26 cellular contexts compared by ENCODE assay signal in the genomic region with DNA sequence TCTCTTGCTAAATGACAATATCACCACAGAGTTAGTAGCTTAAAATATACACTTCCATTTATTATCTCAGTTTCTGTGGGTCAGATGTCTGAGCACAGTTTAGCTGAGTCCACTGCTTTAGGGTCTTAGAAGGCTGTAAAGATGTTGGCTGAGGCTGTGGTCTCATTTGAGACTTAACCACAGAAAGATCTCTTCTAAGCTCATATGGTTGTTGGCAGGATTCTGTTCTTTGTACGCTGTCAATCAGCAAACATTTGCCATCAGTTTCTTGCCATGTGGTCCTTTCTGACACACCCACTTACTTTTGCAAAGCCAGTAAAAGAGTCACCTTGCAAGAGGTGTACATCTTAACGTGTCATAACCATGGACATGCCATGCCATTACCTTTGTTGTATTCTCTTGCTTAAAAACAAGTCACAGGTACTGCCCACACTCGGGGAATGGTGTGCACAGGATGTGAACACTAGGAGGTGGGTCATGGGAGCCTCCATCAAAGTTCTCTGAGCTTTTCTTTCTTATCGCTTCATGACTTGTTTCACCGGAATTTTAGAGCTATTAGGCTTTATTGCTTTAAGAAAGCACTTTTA. TPM values are rescaled to one million over a fixed set of nuclear protein-coding genes. Genes with fewer than 3 reads are reported as not detected.
DNase-seq lines count a peak whose midpoint lies in the region; ATAC-seq and TF ChIP-seq lines count a peak whose summit lies in the region.
"Had no signal": no experiment of that assay in that cellular context is flagged by ENCODE, and none has a peak within 500 bp of the region (broad histone marks: within the 10 kb centered on the region; RNA-seq: fewer than 3 reads in every experiment).

No MANE protein-coding gene starts in this region.

- H3K9me3 Mint-ChIP-seq in activated T-cell treated with anti-CD3 and anti-CD28 coated beads, Interleukin-2, amount 50 U/mL, for 24 hours, result peaks cover 5% of the 10 kb centered on the region
- no peaks in the 10 kb centered on the region for H3K9me3 Mint-ChIP-seq in effector memory CD8-positive, alpha-beta T cell

- no peak for DNase-seq in activated T-cell treated with anti-CD3 and anti-CD28 coated beads, Interleukin-2, amount 50 U/mL, for 24 hours
- DNase-seq in activated T-cell treated with anti-CD3 and anti-CD28 coated beads for 4 hours (no peak), smooth muscle cell (lab: John Stamatoyannopoulos, UW; ENCODE audit: unreplicated experiment) (no peak), upper lobe of right lung (no peak)
- DNase-seq in effector memory CD8-positive, alpha-beta T cell, result no peak
- DNase-seq: 8988T; activated CD4-positive, alpha-beta memory T cell treated with anti-CD3 and anti-CD28 coated beads, Interleukin-2, amount 10 ng/mL, durations not matched to agents 7 days and 5 days; activated naive CD4-positive, alpha-beta T cell treated with Interleukin-2 at 50 U/mL for 16 hours; anterior cingulate cortex; CD4-positive, alpha-beta memory T cell; effector CD8-positive, alpha-beta T cell; Kasumi-1; left cardiac atrium; MV-4-11; NCI-H446; NCI-H774; RPMI8226; stimulated activated CD4-positive, alpha-beta T cell treated with anti-CD3 and anti-CD28 coated beads, Interleukin-4, amount 100 ng/mL, for 4 hours; T-helper 1 cell; testis; uterus had no signal

- H3K9me3 ChIP-seq in SU-DHL-6 (ENCODE audit: insufficient read depth, low read length) (no peaks in the 10 kb centered on the region), smooth muscle cell (replicated peaks; ENCODE audit: low read depth) (no peaks in the 10 kb centered on the region), upper lobe of right lung (no peaks in the 10 kb centered on the region)
- H3K9me3 ChIP-seq: SJSA1, testis, uterus had no signal

- H3K4me1 ChIP-seq in smooth muscle cell (ENCODE audit: low read depth) (peaks cover 29% of the 10 kb centered on the region), upper lobe of right lung (peaks cover 59% of the 10 kb centered on the region)
- H3K4me1 ChIP-seq: SJSA1 had no signal

- H3K9me2 ChIP-seq in SU-DHL-6 (replicated peaks; ENCODE audit: insufficient read depth, low read length), result no peaks in the 10 kb centered on the region

- H3K36me3 Mint-ChIP-seq in activated T-cell treated with anti-CD3 and anti-CD28 coated beads, Interleukin-2, amount 50 U/mL, for 24 hours (ENCODE audit: low read depth), result peaks cover 37% of the 10 kb centered on the region
- peaks cover 19% of the 10 kb centered on the region for H3K36me3 Mint-ChIP-seq in effector memory CD8-positive, alpha-beta T cell (ENCODE audit: insufficient read depth)

- no peak for TF ChIP-seq CTCF in SU-DHL-6 (IDR thresholded peaks at IDR 0.05; ENCODE audit: insufficient read depth, low read length, poor library complexity, severe bottlenecking)
- TF ChIP-seq CTCF in smooth muscle cell (IDR thresholded peaks at IDR 0.05; ENCODE audit: borderline replicate concordance, insufficient read depth, poor library complexity, severe bottlenecking), result no peak
- TF ChIP-seq CTCF in upper lobe of right lung (IDR thresholded peaks at IDR 0.05), result no peak

- 77% methylated on average over 5 of the region's 5 CpGs for WGBS in smooth muscle cell (ENCODE audit: low lambda C conversion rate)

- H4K20me1 ChIP-seq in SU-DHL-6 (ENCODE audit: low read depth, low read length), result peaks cover 66% of the 10 kb centered on the region
- peaks cover 100% of the 10 kb centered on the region for H4K20me1 ChIP-seq in smooth muscle cell (ENCODE audit: low read depth)

- peak overlapping the region; percentile 2 for H3K4me2 ChIP-seq in SU-DHL-6 (ENCODE audit: low read depth, low read length, poor library complexity, severe bottlenecking)
- H3K4me2 ChIP-seq in smooth muscle cell, result no peak overlapping the region

- H3K4me3 ChIP-seq in SU-DHL-6 (ENCODE audit: insufficient read depth, low read length, poor library complexity, severe bottlenecking) (no peak overlapping the region), smooth muscle cell (no peak overlapping the region), upper lobe of right lung (no peak overlapping the region)
- H3K4me3 ChIP-seq: SJSA1, testis, uterus had no signal

- ATAC-seq in effector memory CD8-positive, alpha-beta T cell (replicated peaks), result peak; percentile 24
- ATAC-seq in HG03469 (IDR thresholded peaks at IDR 0.05; ENCODE audit: unreplicated experiment) (no peak), upper lobe of right lung (no peak), GM19452 (IDR thresholded peaks at IDR 0.05; ENCODE audit: unreplicated experiment) (no peak)
- ATAC-seq: left cardiac atrium, sciatic nerve had no signal

- H3K27ac ChIP-seq in SU-DHL-6 (ENCODE audit: low read depth, low read length) (no peak overlapping the region), smooth muscle cell (ENCODE audit: low read depth) (peak overlapping the region; percentile 10), upper lobe of right lung (no peak overlapping the region)
- H3K27ac ChIP-seq: SJSA1, testis, uterus had no signal

- H3K36me3 ChIP-seq in SU-DHL-6 (ENCODE audit: low read length), result no peaks in the 10 kb centered on the region
- H3K36me3 ChIP-seq in smooth muscle cell (ENCODE audit: low read depth), result no peaks in the 10 kb centered on the region
- H3K36me3 ChIP-seq in upper lobe of right lung, result no peaks in the 10 kb centered on the region
- H3K36me3 ChIP-seq: uterus had no signal

- H2AFZ ChIP-seq in SU-DHL-6 (ENCODE audit: low read depth, low read length, severe bottlenecking), result no peak overlapping the region
- no peak overlapping the region for H2AFZ ChIP-seq in smooth muscle cell (ENCODE audit: low read depth)

- H3F3A ChIP-seq in SU-DHL-6 (ENCODE audit: insufficient read depth) (0 out of 2 replicates have a peak, but pooled peaks cover under 1% of the 10 kb centered on the region), smooth muscle cell (ENCODE audit: low read depth) (no peaks in the 10 kb centered on the region)

- no peaks in the 10 kb centered on the region for H3K27me3 Mint-ChIP-seq in activated T-cell treated with anti-CD3 and anti-CD28 coated beads, Interleukin-2, amount 50 U/mL, for 24 hours
- H3K27me3 Mint-ChIP-seq in effector memory CD8-positive, alpha-beta T cell, result no peaks in the 10 kb centered on the region
- H3K27me3 Mint-ChIP-seq: activated CD4-positive, alpha-beta memory T cell treated with anti-CD3 and anti-CD28 coated beads, Interleukin-2, amount 10 ng/mL, durations not matched to agents 7 days and 5 days; CD4-positive, alpha-beta memory T cell had no signal

- peaks cover 88% of the 10 kb centered on the region for H3K4me1 Mint-ChIP-seq in activated T-cell treated with anti-CD3 and anti-CD28 coated beads, Interleukin-2, amount 50 U/mL, for 24 hours (ENCODE audit: low read depth)
- H3K4me1 Mint-ChIP-seq in effector memory CD8-positive, alpha-beta T cell (ENCODE audit: low read depth in 2 of 2), result peaks cover 70 to 76% of the 10 kb centered on the region in 2 donors

- peak overlapping the region; percentile 62 for H3K27ac Mint-ChIP-seq in activated T-cell treated with anti-CD3 and anti-CD28 coated beads, Interleukin-2, amount 50 U/mL, for 24 hours
- H3K27ac Mint-ChIP-seq in effector memory CD8-positive, alpha-beta T cell, result peak overlapping the region in 1 of 2 donors; percentile 50
- H3K27ac Mint-ChIP-seq: activated CD4-positive, alpha-beta memory T cell treated with anti-CD3 and anti-CD28 coated beads, Interleukin-2, amount 10 ng/mL, durations not matched to agents 7 days and 5 days had no signal

- intact Hi-C loops in upper lobe of right lung (cut with DNase I), result no loop called here

- H3K9ac ChIP-seq in SU-DHL-6 (ENCODE audit: low read length), result no peak overlapping the region
- no peak overlapping the region for H3K9ac ChIP-seq in smooth muscle cell (ENCODE audit: low read depth)

- H3K79me2 ChIP-seq in SU-DHL-6 (ENCODE audit: insufficient read depth, low read length) (peaks cover 100% of the 10 kb centered on the region), smooth muscle cell (ENCODE audit: low read depth) (peaks cover 100% of the 10 kb centered on the region)

- H3K4me3 Mint-ChIP-seq in activated T-cell treated with anti-CD3 and anti-CD28 coated beads, Interleukin-2, amount 50 U/mL, for 24 hours, result no peak overlapping the region
- H3K4me3 Mint-ChIP-seq in effector memory CD8-positive, alpha-beta T cell, result peak overlapping the region; percentile 8 to 43
- H3K4me3 Mint-ChIP-seq: activated CD4-positive, alpha-beta memory T cell treated with anti-CD3 and anti-CD28 coated beads, Interleukin-2, amount 10 ng/mL, durations not matched to agents 7 days and 5 days had no signal

- H3K27me3 ChIP-seq in SU-DHL-6 (ENCODE audit: low read length), result no peaks in the 10 kb centered on the region
- no peaks in the 10 kb centered on the region for H3K27me3 ChIP-seq in smooth muscle cell (ENCODE audit: low read depth)
- no peaks in the 10 kb centered on the region for H3K27me3 ChIP-seq in upper lobe of right lung
- H3K27me3 ChIP-seq: SJSA1, testis, uterus had no signal

RNA-seq across cellular contexts. Expression of a gene that starts 18.7 kb away (rescaled TPM):
- 54.9 and 61.7 TPM in 2 replicates for total RNA-seq in smooth muscle cell
- polyA plus RNA-seq in smooth muscle cell, result 2.4 and 3.5 TPM in 2 replicates
- 70.9 TPM for total RNA-seq in upper lobe of right lung
